In the genomic region with DNA sequence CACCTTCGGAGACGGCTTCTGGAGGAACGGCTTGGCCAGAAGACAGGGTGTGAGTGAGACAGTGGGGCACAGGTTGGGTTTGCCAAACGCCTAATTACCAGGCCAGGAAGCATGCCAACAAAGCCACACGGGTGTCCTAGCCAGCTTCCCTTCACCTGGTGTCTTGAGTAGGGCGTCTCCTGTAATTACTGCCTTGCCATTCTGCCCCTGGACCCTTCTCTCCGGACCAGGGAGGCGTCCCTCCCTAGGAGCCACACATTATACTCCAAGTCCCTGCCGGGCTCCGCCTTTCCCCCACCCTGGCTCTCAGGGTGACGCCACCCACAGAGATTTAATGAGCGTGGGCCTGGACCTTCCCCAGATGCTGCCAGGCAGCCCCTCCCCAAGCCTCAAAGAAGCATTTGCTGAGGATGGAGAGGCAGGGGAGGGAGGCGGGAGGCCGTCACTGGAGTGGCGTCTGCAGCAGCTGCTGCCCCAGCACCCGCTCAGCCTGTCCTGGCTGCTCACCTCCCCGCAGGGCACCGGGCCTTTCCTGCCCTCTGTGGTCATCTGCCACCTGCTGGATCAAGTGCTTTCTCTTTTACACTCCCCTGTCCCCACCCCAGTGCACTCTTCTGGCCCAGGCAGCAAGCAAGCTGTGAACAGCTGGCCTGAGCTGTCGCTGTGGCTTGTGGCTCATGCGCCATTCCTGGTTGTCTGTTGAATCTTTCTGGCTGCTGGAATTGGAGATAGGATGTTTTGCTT, we compare ENCODE assay signal across 8 cellular contexts. TPM values are rescaled to one million over a fixed set of nuclear protein-coding genes. Genes with fewer than 3 reads are reported as not detected.
DNase-seq lines count a peak whose midpoint lies in the region; ATAC-seq, FAIRE-seq and TF ChIP-seq lines count a peak whose summit lies in the region.

No MANE protein-coding gene starts in this region.

- H3K4me3 ChIP-seq in A549 (no peak overlapping the region), WERI-Rb-1 (ENCODE audit: low read depth, low read length) (no peak overlapping the region)

- TF ChIP-seq POLR2A in A549 (IDR thresholded peaks at IDR 0.05; ENCODE audit: low read length) = no peak

- no peak for FAIRE-seq in A549 (lab: Jason Lieb, UNC)

- no peaks in the 10 kb centered on the region for H3K27me3 ChIP-seq in WERI-Rb-1 (ENCODE audit: insufficient read depth, low read depth, severe bottlenecking)

- DNase-seq in A549 (ENCODE audit: low read depth in 1 of 2, low spot score in 1 of 2) = peak in 1 of 2 experiments; percentile 51
- peak; percentile 52 for DNase-seq in HT-29 (ENCODE audit: low spot score)
- DNase-seq in WERI-Rb-1 = peak; percentile 70
- DNase-seq in islet precursor cell = peak; percentile 62
- no peak for DNase-seq in GM03348 (ENCODE audit: low spot score)
- DNase-seq in Kasumi-1 (lab: John Stamatoyannopoulos, UW) = no peak
- DNase-seq in GF-D8 (lab: John Stamatoyannopoulos, UW) = no peak

- H3K9me3 ChIP-seq in A549 (no peaks in the 10 kb centered on the region), WERI-Rb-1 (ENCODE audit: severe bottlenecking) (no peaks in the 10 kb centered on the region)

- TF ChIP-seq EP300 in A549 (IDR thresholded peaks at IDR 0.05) = no peak

- H3K27ac ChIP-seq in A549 = peak overlapping the region in 1 of 2 experiments; percentile 38; a peak in 3 of 6 replicates
- H3K27ac ChIP-seq in WERI-Rb-1 = no peak overlapping the region

- POLR2A ChIA-PET in A549 (lab: Yijun Ruan, JAX) = no interaction called here

- H3K4me1 ChIP-seq in A549 = peaks cover 45% of the 10 kb centered on the region

- CTCF ChIA-PET in A549 (lab: Yijun Ruan, JAX) = interaction anchor here (0.6 to 4.1 kb wide), 16 partner anchors 11 to 730 kb away, joined by 3 to 16 read pairs (median 4); no protein-coding TSS in a partner anchor

- 86% methylated on average over 20 of the region's 20 CpGs for WGBS in A549 (ENCODE audit: missing lambda C conversion rate)

- no peak overlapping the region for H3K4me2 ChIP-seq in A549

- TF ChIP-seq CTCF in A549 (IDR thresholded peaks at IDR 0.05) (no peak), WERI-Rb-1 (IDR thresholded peaks at IDR 0.05; ENCODE audit: low read depth, low read length) (peak; percentile 59)

- TF ChIP-seq RAD21 in A549 (conservative IDR thresholded peaks at IDR 0.05 in 1 of 2, IDR thresholded peaks at IDR 0.05 in 1 of 2) = peak in 1 of 2 experiments; percentile 29; a peak in 1 of 5 replicates

- peaks cover 13% of the 10 kb centered on the region for H3K36me3 ChIP-seq in WERI-Rb-1

- peak; percentile 40 to 63; a peak in 5 of 6 replicates for ATAC-seq in A549
- no peak for ATAC-seq in HG03280 (IDR thresholded peaks at IDR 0.05; ENCODE audit: unreplicated experiment)

TF ChIP-seq in A549, 52 proteins besides CTCF, POLR2A, EP300 and RAD21:
- TF ChIP-seq JUN (IDR thresholded peaks at IDR 0.05) = peak in 1 of 2 experiments; percentile 33; a peak in 3 of 5 replicates
- no peak for TF ChIP-seq KDM5A (IDR thresholded peaks at IDR 0.05)
- TF ChIP-seq FOXS1 (CRISPR knock-in tag; IDR thresholded peaks at IDR 0.05) = no peak
- TF ChIP-seq CBX8 (IDR thresholded peaks at IDR 0.05) = no peak
- 0 out of 3 replicates have a peak, but pooled peaks have one; percentile 25 for TF ChIP-seq SMC3 (IDR thresholded peaks at IDR 0.05)
- no peak for TF ChIP-seq RCOR1 (IDR thresholded peaks at IDR 0.05; ENCODE audit: low read depth, low read length)
- no peak for TF ChIP-seq MAZ (IDR thresholded peaks at IDR 0.05; ENCODE audit: borderline replicate concordance, low read depth, low read length)
- TF ChIP-seq TFCP2L1 (CRISPR knock-in tag; IDR thresholded peaks at IDR 0.05) = no peak
- no peak for TF ChIP-seq ZSCAN20 (CRISPR knock-in tag; IDR thresholded peaks at IDR 0.05)
- TF ChIP-seq NPAS2 (CRISPR knock-in tag; IDR thresholded peaks at IDR 0.05; ENCODE audit: borderline replicate concordance) = no peak
TF ChIP-seq in A549: peak in this region for 2.

RNA-seq across cellular contexts. Expression of gene FOSL2, which starts 20.7 kb away (rescaled TPM):
- 45.7 and 50.6 TPM in 2 replicates for polyA plus RNA-seq in A549 (2011; rRNA removed)
- 26.7 and 37.2 TPM in 2 replicates for polyA plus RNA-seq in A549 (2012; cell fraction: cytosol; rRNA removed)
- polyA plus RNA-seq in A549 (2012; cell fraction: nucleus; rRNA removed) = 89.7 and 95.0 TPM in 2 replicates
- 68.1 to 73.4 TPM (median 69.0 TPM) in 3 replicates for polyA plus RNA-seq in A549 (2017; fragmentation: RNase III; extraction: RNeasy Plus Mini Kit Qiagen cat#74134 plus additional on column Dnase treatment)
- 86.7 and 103 TPM in 2 replicates for polyA minus RNA-seq in A549 (2011; rRNA and poly(A)+ RNA removed)
- total RNA-seq in HT-29 (2014; rRNA removed; shearing (Covaris generic)) = 51.5 and 61.8 TPM in 2 replicates

Comparison
In these comparisons a context has a peak if more than half of its experiments do, and no peak if none do; other contexts are left out.
1. DNase-seq: peak in HT-29 (single experiment), WERI-Rb-1 (single experiment) and islet precursor cell (single experiment); none in GM03348 (single experiment), Kasumi-1 (0 of 2) and GF-D8 (single experiment).